Comparison of ENCODE assay signal across 18 cellular contexts in genomic region chr11:95690100-95690499, GRCh38.
"Had no signal": no experiment of that assay in that cellular context is flagged by ENCODE, and none has a peak within 500 bp of the region (broad histone marks: within the 10 kb centered on the region; RNA-seq: fewer than 3 reads in every experiment).

No MANE protein-coding gene starts in this region.

- H3K27ac Mint-ChIP-seq: naive thymus-derived CD8-positive, alpha-beta T cell; stimulated activated memory B cell treated with anti-CD40 and anti-IgM and Interleukin-4, amounts not matched to agents 10 μg/mL and 1 μg/mL and 100 μg/mL, for 72 hours; stimulated activated naive CD8-positive, alpha-beta T cell treated with anti-CD3 and anti-CD28 coated beads, Interleukin-15, Interleukin-2, amounts not matched to agents 100 ng/mL and 50 ng/mL, for 24 hours had no signal

- H3K9me3 Mint-ChIP-seq: stimulated activated memory B cell treated with anti-CD40 and anti-IgM and Interleukin-4, amounts not matched to agents 10 μg/mL and 1 μg/mL and 100 μg/mL, for 72 hours had no signal

- H3K4me3 Mint-ChIP-seq: naive thymus-derived CD8-positive, alpha-beta T cell; stimulated activated memory B cell treated with anti-CD40 and anti-IgM and Interleukin-4, amounts not matched to agents 10 μg/mL and 1 μg/mL and 100 μg/mL, for 72 hours; stimulated activated naive CD8-positive, alpha-beta T cell treated with anti-CD3 and anti-CD28 coated beads, Interleukin-15, Interleukin-2, amounts not matched to agents 100 ng/mL and 50 ng/mL, for 24 hours had no signal

- H3K27me3 Mint-ChIP-seq: naive thymus-derived CD8-positive, alpha-beta T cell; stimulated activated memory B cell treated with anti-CD40 and anti-IgM and Interleukin-4, amounts not matched to agents 10 μg/mL and 1 μg/mL and 100 μg/mL, for 72 hours; stimulated activated naive CD8-positive, alpha-beta T cell treated with anti-CD3 and anti-CD28 coated beads, Interleukin-15, Interleukin-2, amounts not matched to agents 100 ng/mL and 50 ng/mL, for 24 hours had no signal

- H3K4me3 ChIP-seq: heart left ventricle, spleen, tibial artery, upper lobe of right lung, vagina had no signal

- H3K4me1 Mint-ChIP-seq: stimulated activated memory B cell treated with anti-CD40 and anti-IgM and Interleukin-4, amounts not matched to agents 10 μg/mL and 1 μg/mL and 100 μg/mL, for 72 hours had no signal

- H3K36me3 ChIP-seq: heart left ventricle, neutrophil, spleen, tibial artery, upper lobe of right lung, vagina had no signal

- H3K27ac ChIP-seq: neutrophil, tibial artery, upper lobe of right lung had no signal

- DNase-seq: erythroblast; heart left ventricle; hypothalamus; kidney glomerular epithelial cell; naive thymus-derived CD8-positive, alpha-beta T cell; spleen; stimulated activated CD4-positive, alpha-beta T cell treated with anti-CD3 and anti-CD28 coated beads, Interleukin-15, amount 100 ng/mL, for 24 hours; stimulated activated CD4-positive, alpha-beta T cell treated with anti-CD3 and anti-CD28 coated beads, Interleukin-1b, Interleukin-23, amount 100 ng/mL, for 48 hours; stimulated activated CD4-positive, alpha-beta T cell treated with anti-CD3 and anti-CD28 coated beads, Interleukin-4, amount 100 ng/mL, for 24 hours; tibial artery; upper lobe of right lung had no signal

- H3K27me3 ChIP-seq: heart left ventricle, neutrophil, spleen, tibial artery, upper lobe of right lung, vagina had no signal

- H3K36me3 Mint-ChIP-seq: stimulated activated memory B cell treated with anti-CD40 and anti-IgM and Interleukin-4, amounts not matched to agents 10 μg/mL and 1 μg/mL and 100 μg/mL, for 72 hours had no signal

- H3K9me3 ChIP-seq: heart left ventricle, neutrophil, tibial artery, upper lobe of right lung, vagina had no signal

- ATAC-seq: heart left ventricle; naive thymus-derived CD8-positive, alpha-beta T cell; sciatic nerve; stimulated activated memory B cell treated with anti-CD40 and anti-IgM and Interleukin-4, amounts not matched to agents 10 μg/mL and 1 μg/mL and 100 μg/mL, for 72 hours; upper lobe of right lung had no signal

- FAIRE-seq: frontal cortex, islet of Langerhans had no signal

- H3K4me1 ChIP-seq: heart left ventricle, upper lobe of right lung, vagina had no signal
